In genomic region chr17:59853168-59853918, GRCh38 we compare ENCODE assay signal across 2 cellular contexts.
TF ChIP-seq lines count a peak whose summit lies in the region.

No MANE protein-coding gene starts in this region.

TF ChIP-seq in K562, 482 proteins besides CTCF, POLR2A, EP300 and RAD21 (continued from another document and continues in another):
- no peak for TF ChIP-seq CHD7 (IDR thresholded peaks at IDR 0.05; ENCODE audit: low read depth, low read length)
- TF ChIP-seq HMGN3 (IDR thresholded peaks at IDR 0.05; ENCODE audit: borderline replicate concordance, extremely low read depth, insufficient read length, low read depth, low read length), result no peak
- TF ChIP-seq MEIS2 (IDR thresholded peaks at IDR 0.05; ENCODE audit: partially characterized antibody), result no peak
- TF ChIP-seq CHD1 (IDR thresholded peaks at IDR 0.05; ENCODE audit: low read length), result no peak
- peak; percentile 84 for TF ChIP-seq ZNF592 (IDR thresholded peaks at IDR 0.05)
- TF ChIP-seq GABPB1 (CRISPR knock-in tag; IDR thresholded peaks at IDR 0.05), result no peak
- no peak for TF ChIP-seq ZNF444 (CRISPR knock-in tag; IDR thresholded peaks at IDR 0.05)
- no peak for TF ChIP-seq RUNX1 (IDR thresholded peaks at IDR 0.05; ENCODE audit: low read depth)
- no peak for TF ChIP-seq ZBTB8A (IDR thresholded peaks at IDR 0.05; ENCODE audit: partially characterized antibody)

TF ChIP-seq in HepG2, 621 proteins besides CTCF, POLR2A, EP300 and RAD21 (continued from another document and continues in another):
- TF ChIP-seq MNT (IDR thresholded peaks at IDR 0.05) (peak; percentile 53; the same call in 1 of the 2 replicates), BATF2 (CRISPR knock-in tag; IDR thresholded peaks at IDR 0.05) (no peak), SRSF4 (IDR thresholded peaks at IDR 0.05; ENCODE audit: low read depth, low read length, poor library complexity, severe bottlenecking) (no peak), ZNF292 (CRISPR knock-in tag; IDR thresholded peaks at IDR 0.05; ENCODE audit: borderline replicate concordance, low read depth) (peak; percentile 69; the same call in 1 of the 2 replicates), GATA4 (IDR thresholded peaks at IDR 0.05; ENCODE audit: borderline replicate concordance, low read depth) (peak; percentile 92; the same call in 1 of the 2 replicates), ZNF282 (IDR thresholded peaks at IDR 0.05; ENCODE audit: partially characterized antibody) (no peak), SMAD3 (CRISPR knock-in tag; IDR thresholded peaks at IDR 0.05) (peak; percentile 84), DZIP1 (CRISPR knock-in tag; IDR thresholded peaks at IDR 0.05) (no peak), HOXA5 (CRISPR knock-in tag; IDR thresholded peaks at IDR 0.05) (peak; percentile 81), ZNF124 (CRISPR knock-in tag; IDR thresholded peaks at IDR 0.05) (peak; percentile 86), ZFP36 (IDR thresholded peaks at IDR 0.05; ENCODE audit: borderline replicate concordance, low read depth, low read length, partially characterized antibody) (no peak), KLF13 (CRISPR knock-in tag; IDR thresholded peaks at IDR 0.05) (no peak), NFKBIZ (CRISPR knock-in tag; IDR thresholded peaks at IDR 0.05) (peak; percentile 91; the same call in 1 of the 2 replicates), ZNF816 (CRISPR knock-in tag; IDR thresholded peaks at IDR 0.05; ENCODE audit: borderline replicate concordance) (peak; percentile 72; the same call in 1 of the 2 replicates), TRIM24 (CRISPR knock-in tag; IDR thresholded peaks at IDR 0.05) (no peak), TBX3 (IDR thresholded peaks at IDR 0.05; ENCODE audit: borderline replicate concordance) (peak; percentile 20; the same call in 1 of the 2 replicates), SRY (CRISPR knock-in tag; IDR thresholded peaks at IDR 0.05) (0 out of 2 replicates have a peak, but pooled peaks have one; percentile 78), ZBTB2 (CRISPR knock-in tag; IDR thresholded peaks at IDR 0.05; ENCODE audit: low read depth) (no peak), ZNF460 (CRISPR knock-in tag; IDR thresholded peaks at IDR 0.05; ENCODE audit: borderline replicate concordance) (no peak; the same call in none of the 2 replicates), HOXD1 (CRISPR knock-in tag; IDR thresholded peaks at IDR 0.05) (peak; percentile 59; the same call in 1 of the 2 replicates), HIC2 (CRISPR knock-in tag; IDR thresholded peaks at IDR 0.05; ENCODE audit: low read depth) (peak; percentile 92), NFE2L1 (CRISPR knock-in tag; IDR thresholded peaks at IDR 0.05; ENCODE audit: borderline replicate concordance) (peak; percentile 93), HOXA7 (CRISPR knock-in tag; IDR thresholded peaks at IDR 0.05) (no peak), ZNF614 (CRISPR knock-in tag; IDR thresholded peaks at IDR 0.05; ENCODE audit: borderline replicate concordance) (peak; percentile 99), RFXANK (CRISPR knock-in tag; IDR thresholded peaks at IDR 0.05) (0 out of 2 replicates have a peak, but pooled peaks have one; percentile 70), PCBP1 (IDR thresholded peaks at IDR 0.05; ENCODE audit: borderline replicate concordance, low read depth, low read length) (no peak), ZNF337 (CRISPR knock-in tag; IDR thresholded peaks at IDR 0.05; ENCODE audit: borderline replicate concordance, low read depth) (no peak), ZSCAN21 (CRISPR knock-in tag; IDR thresholded peaks at IDR 0.05; ENCODE audit: borderline replicate concordance) (0 out of 2 replicates have a peak, but pooled peaks have one; percentile 39), KDM5B (CRISPR knock-in tag; IDR thresholded peaks at IDR 0.05; ENCODE audit: borderline replicate concordance) (peak; percentile 9; the same call in 1 of the 2 replicates), ZZZ3 (CRISPR knock-in tag; IDR thresholded peaks at IDR 0.05; ENCODE audit: borderline replicate concordance) (0 out of 2 replicates have a peak, but pooled peaks have one; percentile 67), SPEN (CRISPR knock-in tag; IDR thresholded peaks at IDR 0.05; ENCODE audit: low read depth) (peak; percentile 83; the same call in 1 of the 2 replicates), GPN1 (CRISPR knock-in tag; IDR thresholded peaks at IDR 0.05; ENCODE audit: borderline replicate concordance) (no peak), KAT2B (IDR thresholded peaks at IDR 0.05; ENCODE audit: borderline replicate concordance, low read depth, low read length) (no peak), CHCHD3 (CRISPR knock-in tag; IDR thresholded peaks at IDR 0.05) (no peak), ZNF143 (CRISPR knock-in tag; IDR thresholded peaks at IDR 0.05) (no peak), ZNF567 (CRISPR knock-in tag; IDR thresholded peaks at IDR 0.05; ENCODE audit: borderline replicate concordance) (peak; percentile 80; the same call in 1 of the 2 replicates), PHB2 (IDR thresholded peaks at IDR 0.05; ENCODE audit: partially characterized antibody) (no peak), ZNF350 (CRISPR knock-in tag; IDR thresholded peaks at IDR 0.05; ENCODE audit: borderline replicate concordance, low read depth) (peak; percentile 94), PAXIP1 (CRISPR knock-in tag; conservative IDR thresholded peaks at IDR 0.05) (peak; percentile 93), MLX (CRISPR knock-in tag; IDR thresholded peaks at IDR 0.05) (peak; percentile 99), CBFB (CRISPR knock-in tag; IDR thresholded peaks at IDR 0.05) (peak; percentile 90), HNF4A (CRISPR knock-in tag; IDR thresholded peaks at IDR 0.05) (peak; percentile 67), ZBTB33 (CRISPR knock-in tag; IDR thresholded peaks at IDR 0.05) (peak; percentile 77), ZNF75D (CRISPR knock-in tag; IDR thresholded peaks at IDR 0.05; ENCODE audit: borderline replicate concordance) (no peak), GTF3A (CRISPR knock-in tag; conservative IDR thresholded peaks at IDR 0.05) (0 out of 2 replicates have a peak, but pooled peaks have one; percentile 40)
